ENCODE assay signal across 8 cellular contexts in genomic region chr16:2867661-2867986, GRCh38. TPM values are rescaled to one million over a fixed set of nuclear protein-coding genes. Genes with fewer than 3 reads are reported as not detected.
DNase-seq lines count a peak whose midpoint lies in the region; ATAC-seq, FAIRE-seq and TF ChIP-seq lines count a peak whose summit lies in the region.

No MANE protein-coding gene starts in this region.

- H3K9me3 ChIP-seq in kidney (ENCODE audit: control insufficient read depth in 1 of 2, low read length in 2 of 2) = no peaks in the 10 kb centered on the region

- peaks cover 7% of the 10 kb centered on the region for H3K4me1 Mint-ChIP-seq in activated CD4-positive, alpha-beta T cell treated with anti-CD3 and anti-CD28 coated beads for 36 hours
- peaks cover 19% of the 10 kb centered on the region for H3K4me1 Mint-ChIP-seq in activated naive CD8-positive, alpha-beta T cell treated with anti-CD3 and anti-CD28 coated beads, Interleukin-2, amount 10 ng/mL, durations not matched to agents 7 days and 5 days

- peak overlapping the region; percentile 81 for H3K4me3 Mint-ChIP-seq in activated CD4-positive, alpha-beta T cell treated with anti-CD3 and anti-CD28 coated beads for 36 hours
- H3K4me3 Mint-ChIP-seq in activated naive CD8-positive, alpha-beta T cell treated with anti-CD3 and anti-CD28 coated beads, Interleukin-2, amount 10 ng/mL, durations not matched to agents 7 days and 5 days = peak overlapping the region; percentile 87

- H3K36me3 ChIP-seq in kidney (ENCODE audit: control insufficient read depth in 1 of 2, insufficient read depth in 2 of 2, low read length in 2 of 2) = no peaks in the 10 kb centered on the region

- no peak for TF ChIP-seq CTCF in kidney (IDR thresholded peaks at IDR 0.05; ENCODE audit: borderline replicate concordance, extremely low read depth, insufficient read depth)

- H3K4me1 ChIP-seq in kidney (ENCODE audit: control insufficient read depth in 1 of 2, insufficient read depth in 1 of 2, low read depth in 1 of 2, low read length in 2 of 2) = peaks cover 0 to 3% of the 10 kb centered on the region in 2 donors

- peak overlapping the region in 1 of 2 donors; percentile 53 for H3K9ac ChIP-seq in kidney (ENCODE audit: low read length in 2 of 2)

- no peak for FAIRE-seq in kidney (lab: Jason Lieb, UNC)

- no peaks in the 10 kb centered on the region for H3K9me3 Mint-ChIP-seq in activated CD4-positive, alpha-beta T cell treated with anti-CD3 and anti-CD28 coated beads for 36 hours (ENCODE audit: low read depth)
- H3K9me3 Mint-ChIP-seq in activated naive CD8-positive, alpha-beta T cell treated with anti-CD3 and anti-CD28 coated beads, Interleukin-2, amount 10 ng/mL, durations not matched to agents 7 days and 5 days = no peaks in the 10 kb centered on the region

- peak overlapping the region; percentile 85 for H3K27ac Mint-ChIP-seq in activated CD4-positive, alpha-beta T cell treated with anti-CD3 and anti-CD28 coated beads for 36 hours
- H3K27ac Mint-ChIP-seq in activated naive CD8-positive, alpha-beta T cell treated with anti-CD3 and anti-CD28 coated beads, Interleukin-2, amount 10 ng/mL, durations not matched to agents 7 days and 5 days = peak overlapping the region; percentile 87

- ATAC-seq in activated CD4-positive, alpha-beta T cell treated with anti-CD3 and anti-CD28 coated beads for 36 hours = no peak
- no peak for ATAC-seq in activated naive CD8-positive, alpha-beta T cell treated with anti-CD3 and anti-CD28 coated beads, Interleukin-2, amount 10 ng/mL, durations not matched to agents 7 days and 5 days (ENCODE audit: low read depth)

- CTCF ChIA-PET in activated CD4-positive, alpha-beta T cell treated with anti-CD3 and anti-CD28 coated beads for 36 hours (lab: Charles Lee) = interaction anchor here (0.5 to 2.0 kb wide), 25 partner anchors 8 to 1603 kb away, joined by 3 to 33 read pairs (median 5); partner anchors contain the start of genes FLYWCH1, FLYWCH2, PRSS21 and PRSS22

- DNase-seq in activated CD4-positive, alpha-beta T cell treated with anti-CD3 and anti-CD28 coated beads for 36 hours = no peak
- DNase-seq in activated CD4-positive, alpha-beta T cell treated with anti-CD3 and anti-CD28 coated beads for 48 hours = no peak
- no peak for DNase-seq in activated naive CD8-positive, alpha-beta T cell treated with anti-CD3 and anti-CD28 coated beads, Interleukin-2, amount 10 ng/mL, durations not matched to agents 7 days and 5 days
- DNase-seq in kidney (no peak), substantia nigra (lab: John Stamatoyannopoulos, UW) (no peak), UCSD-AML1 (lab: John Stamatoyannopoulos, UW; ENCODE audit: unreplicated experiment) (no peak), NCI-H2171 treated with DMSO at 0.1 percent for 48 hours (lab: John Stamatoyannopoulos, UW) (no peak), NOMO-1 treated with dmso at 0.1 percent for 144 hours (lab: John Stamatoyannopoulos, UW; ENCODE audit: unreplicated experiment) (no peak)

- intact Hi-C loops in activated CD4-positive, alpha-beta T cell treated with anti-CD3 and anti-CD28 coated beads for 36 hours (cut with DNase I, micrococcal nuclease) = loop anchor here in 1 of 2 experiments (5.0 kb wide), 1 partner anchor 90 kb away; the partner anchor contains the start of gene ELOB
- intact Hi-C loops in kidney (cut with DNase I) = no loop called here

- H3K36me3 Mint-ChIP-seq in activated CD4-positive, alpha-beta T cell treated with anti-CD3 and anti-CD28 coated beads for 36 hours (ENCODE audit: low read depth) = no peaks in the 10 kb centered on the region
- H3K36me3 Mint-ChIP-seq in activated naive CD8-positive, alpha-beta T cell treated with anti-CD3 and anti-CD28 coated beads, Interleukin-2, amount 10 ng/mL, durations not matched to agents 7 days and 5 days = no peaks in the 10 kb centered on the region

- peak overlapping the region; percentile 70 to 89 for H3K4me3 ChIP-seq in kidney (ENCODE audit: low read length in 2 of 2)

- no peaks in the 10 kb centered on the region for H3K27me3 Mint-ChIP-seq in activated CD4-positive, alpha-beta T cell treated with anti-CD3 and anti-CD28 coated beads for 36 hours
- H3K27me3 Mint-ChIP-seq in activated naive CD8-positive, alpha-beta T cell treated with anti-CD3 and anti-CD28 coated beads, Interleukin-2, amount 10 ng/mL, durations not matched to agents 7 days and 5 days = peaks cover 2% of the 10 kb centered on the region

- H3K27ac ChIP-seq in kidney (ENCODE audit: low read depth in 2 of 2, low read length in 2 of 2) (peak overlapping the region; percentile 83 to 91), substantia nigra (ENCODE audit: low read depth, low read length, poor library complexity, severe bottlenecking) (peak overlapping the region; percentile 89)

- POLR2A ChIA-PET in activated CD4-positive, alpha-beta T cell treated with anti-CD3 and anti-CD28 coated beads for 36 hours (lab: Charles Lee) = interaction anchor here (1.0 kb wide), 1 partner anchor 60 kb away, joined by 3 read pairs; no protein-coding TSS in a partner anchor
- POLR2A ChIA-PET in activated naive CD8-positive, alpha-beta T cell treated with anti-CD3 and anti-CD28 coated beads, Interleukin-2, amount 10 ng/mL, durations not matched to agents 7 days and 5 days (lab: Charles Lee) = interaction anchor here (0.5 to 2.0 kb wide), 8 partner anchors 15 to 180 kb away, joined by 3 to 19 read pairs (median 5); partner anchors contain the start of genes FLYWCH1 and FLYWCH2

RNA-seq across cellular contexts. Expression of gene PRSS22, which starts 9.7 kb away (rescaled TPM):
- total RNA-seq in activated CD4-positive, alpha-beta T cell treated with anti-CD3 and anti-CD28 coated beads for 36 hours = not detected
- not detected for total RNA-seq in activated naive CD8-positive, alpha-beta T cell treated with anti-CD3 and anti-CD28 coated beads, Interleukin-2, amount 10 ng/mL, durations not matched to agents 7 days and 5 days
- total RNA-seq in kidney = 30.8 TPM
- 11.0 TPM for polyA plus RNA-seq in kidney (ENCODE audit: insufficient read depth, low read depth, low replicate concordance)

RNA-seq across cellular contexts. Expression of gene FLYWCH2, which starts 15.4 kb away (rescaled TPM):
- total RNA-seq in activated CD4-positive, alpha-beta T cell treated with anti-CD3 and anti-CD28 coated beads for 36 hours = 10 to 100 TPM; 16.8 to 17.3 TPM
- 10 to 100 TPM; 21.0 to 21.2 TPM for total RNA-seq in activated naive CD8-positive, alpha-beta T cell treated with anti-CD3 and anti-CD28 coated beads, Interleukin-2, amount 10 ng/mL, durations not matched to agents 7 days and 5 days
- total RNA-seq in kidney = 31.3 TPM
- polyA plus RNA-seq in kidney (ENCODE audit: insufficient read depth, low read depth, low replicate concordance) = 52.5 TPM

RNA-seq across cellular contexts. Expression of gene ZG16B, which starts 37.5 kb away (rescaled TPM):
- total RNA-seq in activated CD4-positive, alpha-beta T cell treated with anti-CD3 and anti-CD28 coated beads for 36 hours = 1 to 10 TPM in 1 of 2 experiments, under 1 TPM in 1; 0.65 to 1.2 TPM
- total RNA-seq in activated naive CD8-positive, alpha-beta T cell treated with anti-CD3 and anti-CD28 coated beads, Interleukin-2, amount 10 ng/mL, durations not matched to agents 7 days and 5 days = 1 to 10 TPM; 6.7 to 8.1 TPM
- 0.98 TPM for total RNA-seq in kidney
- 0.69 TPM for polyA plus RNA-seq in kidney (ENCODE audit: insufficient read depth, low read depth, low replicate concordance)

RNA-seq across cellular contexts. Expression of gene FLYWCH1, which starts 44.1 kb away (rescaled TPM):
- 10 to 100 TPM; 26.6 to 37.9 TPM for total RNA-seq in activated CD4-positive, alpha-beta T cell treated with anti-CD3 and anti-CD28 coated beads for 36 hours
- total RNA-seq in activated naive CD8-positive, alpha-beta T cell treated with anti-CD3 and anti-CD28 coated beads, Interleukin-2, amount 10 ng/mL, durations not matched to agents 7 days and 5 days = 10 to 100 TPM; 65.5 to 69.7 TPM
- total RNA-seq in kidney = 36.8 TPM
- polyA plus RNA-seq in kidney (ENCODE audit: insufficient read depth, low read depth, low replicate concordance) = 24.5 TPM

RNA-seq across cellular contexts. Expression of gene PRSS21, which starts 50.6 kb away (rescaled TPM):
- under 1 TPM; 0.69 to 0.71 TPM for total RNA-seq in activated CD4-positive, alpha-beta T cell treated with anti-CD3 and anti-CD28 coated beads for 36 hours
- total RNA-seq in activated naive CD8-positive, alpha-beta T cell treated with anti-CD3 and anti-CD28 coated beads, Interleukin-2, amount 10 ng/mL, durations not matched to agents 7 days and 5 days = 1 to 10 TPM; 5.6 to 6.9 TPM
- total RNA-seq in kidney = 0.54 TPM
- not detected for polyA plus RNA-seq in kidney (ENCODE audit: insufficient read depth, low read depth, low replicate concordance)

Comparison
In these comparisons a context has a peak if more than half of its experiments do, and no peak if none do; other contexts are left out.
1. RNA of gene PRSS22, which starts 9.7 kb away (total RNA-seq): 30.8 TPM in kidney (single experiment); not detected in activated CD4-positive, alpha-beta T cell treated with anti-CD3 and anti-CD28 coated beads for 36 hours and not detected in activated naive CD8-positive, alpha-beta T cell treated with anti-CD3 and anti-CD28 coated beads, Interleukin-2, amount 10 ng/mL, durations not matched to agents 7 days and 5 days; every median in the first group is over 10 times any median in the second.